In the genomic region with DNA sequence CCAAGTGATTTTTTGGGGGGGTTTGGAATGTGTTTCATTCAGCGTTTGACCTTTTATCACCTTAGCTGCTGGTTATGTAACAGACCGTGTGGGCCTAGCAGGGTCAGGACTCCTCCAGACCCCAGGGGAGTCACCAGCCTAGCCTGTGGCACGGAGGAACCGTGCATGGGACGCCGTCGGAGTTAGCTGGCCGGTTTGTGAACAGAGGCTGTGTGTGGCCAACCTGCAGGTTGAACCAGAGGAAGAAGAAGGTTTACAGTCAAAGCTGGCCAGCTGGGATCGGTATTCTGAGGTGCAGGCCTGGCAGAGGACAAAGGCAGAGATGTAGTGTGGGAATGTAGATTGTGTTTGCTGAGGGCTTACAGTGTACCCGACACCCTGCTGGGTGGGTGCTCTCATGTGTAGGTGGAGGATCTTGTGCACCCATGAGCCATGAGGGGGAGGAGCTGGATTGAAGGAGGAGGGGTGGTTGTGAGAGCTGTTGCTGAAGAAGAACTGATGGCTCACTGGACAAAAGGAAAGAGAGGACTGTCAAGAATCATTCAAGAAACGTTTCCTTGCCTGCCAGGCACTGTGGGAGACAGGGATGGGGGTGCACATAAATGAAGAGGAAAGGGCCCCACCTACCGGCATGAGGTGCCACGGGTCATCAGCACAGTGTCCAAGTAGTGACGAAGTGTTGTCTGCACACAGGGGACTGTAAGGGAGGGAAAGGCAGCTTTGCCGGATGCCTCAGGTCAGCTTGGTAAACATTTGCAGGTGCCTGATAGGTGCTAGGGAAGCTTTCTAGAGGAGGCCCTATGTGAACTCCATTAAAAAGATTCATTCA, we compare ENCODE assay signal across 12 cellular contexts. TPM values are rescaled to one million over a fixed set of nuclear protein-coding genes. Genes with fewer than 3 reads are reported as not detected.
DNase-seq lines count a peak whose midpoint lies in the region; ATAC-seq, FAIRE-seq and TF ChIP-seq lines count a peak whose summit lies in the region.
"Had no signal": no experiment of that assay in that cellular context is flagged by ENCODE, and none has a peak within 500 bp of the region (broad histone marks: within the 10 kb centered on the region; RNA-seq: fewer than 3 reads in every experiment).

No MANE protein-coding gene starts in this region.

- no peaks in the 10 kb centered on the region for H3K23me2 ChIP-seq in H1 (ENCODE audit: low read depth, low read length)

- TF ChIP-seq POLR2A in H1 (IDR thresholded peaks at IDR 0.05; ENCODE audit: control extremely low read depth in 1 of 2, low read depth in 2 of 2, low read length in 2 of 2): no peak

- no peak overlapping the region for H3K4me3 Mint-ChIP-seq in GM23338
- H3K4me3 Mint-ChIP-seq in natural killer cell treated with Interleukin-12 subunit alpha and Interleukin-12 subunit beta and Interleukin-15 and Interleukin-18, amount 100 ng/mL, for 72 hours: peak overlapping the region; percentile 3
- H3K4me3 Mint-ChIP-seq in stimulated activated naive B cell treated with anti-CD40 and anti-IgM and Interleukin-4, amounts not matched to agents 10 μg/mL and 1 μg/mL and 100 μg/mL, for 72 hours: no peak overlapping the region

- H2BK120ac ChIP-seq in H1 (replicated peaks; ENCODE audit: low read depth, low read length): no peak overlapping the region

- no peak overlapping the region for H2BK20ac ChIP-seq in H1 (ENCODE audit: low read length)

- H3K27me3 Mint-ChIP-seq in GM23338 (ENCODE audit: insufficient read depth, low read depth, poor library complexity): peaks cover 5% of the 10 kb centered on the region
- no peaks in the 10 kb centered on the region for H3K27me3 Mint-ChIP-seq in natural killer cell treated with Interleukin-12 subunit alpha and Interleukin-12 subunit beta and Interleukin-15 and Interleukin-18, amount 100 ng/mL, for 72 hours
- no peaks in the 10 kb centered on the region for H3K27me3 Mint-ChIP-seq in stimulated activated naive B cell treated with anti-CD40 and anti-IgM and Interleukin-4, amounts not matched to agents 10 μg/mL and 1 μg/mL and 100 μg/mL, for 72 hours

- H3K23ac ChIP-seq in H1 (ENCODE audit: insufficient read length): no peak overlapping the region

- no peak overlapping the region for H3K4me2 ChIP-seq in GM23338
- H3K4me2 ChIP-seq in PC-3 (ENCODE audit: low read length): no peak overlapping the region
- no peak overlapping the region for H3K4me2 ChIP-seq in H1 (ENCODE audit: insufficient read depth in 1 of 2, low read depth in 2 of 2, low read length in 2 of 2)
- H3K4me2 ChIP-seq: smooth muscle cell had no signal

- no peak overlapping the region for H3K9ac ChIP-seq in PC-3 (ENCODE audit: low read length)
- H3K9ac ChIP-seq in H1 (replicated peaks in 1 of 4; ENCODE audit: extremely low read depth in 1 of 4, low read depth in 3 of 4, low read length in 3 of 4): no peak overlapping the region

- H3K9me2 ChIP-seq in GM23338 (ENCODE audit: insufficient read depth): no peaks in the 10 kb centered on the region
- no peaks in the 10 kb centered on the region for H3K9me2 ChIP-seq in PC-3 (replicated peaks; ENCODE audit: low read length)

- no peaks in the 10 kb centered on the region for H3K9me3 Mint-ChIP-seq in GM23338
- no peaks in the 10 kb centered on the region for H3K9me3 Mint-ChIP-seq in natural killer cell treated with Interleukin-12 subunit alpha and Interleukin-12 subunit beta and Interleukin-15 and Interleukin-18, amount 100 ng/mL, for 72 hours
- no peaks in the 10 kb centered on the region for H3K9me3 Mint-ChIP-seq in stimulated activated naive B cell treated with anti-CD40 and anti-IgM and Interleukin-4, amounts not matched to agents 10 μg/mL and 1 μg/mL and 100 μg/mL, for 72 hours

- no peak overlapping the region for H4K91ac ChIP-seq in H1 (replicated peaks; ENCODE audit: insufficient read length, low read length)

- no peak overlapping the region for H3K4me3 ChIP-seq in GM23338
- no peak overlapping the region for H3K4me3 ChIP-seq in PC-3 (ENCODE audit: low read length)
- no peak overlapping the region for H3K4me3 ChIP-seq in H1 (ENCODE audit: extremely low read depth in 1 of 4, insufficient read depth in 2 of 4, low read depth in 3 of 4, low read length in 4 of 4)
- H3K4me3 ChIP-seq: smooth muscle cell had no signal

- BruUV-seq in PC-3 (replicated peaks; lab: Mats Ljungman, UMichigan): no TSS peak

- no peak overlapping the region for H3K18ac ChIP-seq in H1 (ENCODE audit: extremely low read depth, low read length)

- H3K9me3 ChIP-seq in PC-3 (ENCODE audit: low read length) (no peaks in the 10 kb centered on the region), H1 (ENCODE audit: insufficient read depth in 2 of 2, low read depth in 1 of 2, low read length in 1 of 2) (no peaks in the 10 kb centered on the region)

- H4K20me1 ChIP-seq in GM23338 (replicated peaks; ENCODE audit: insufficient read depth) (peaks cover 6% of the 10 kb centered on the region), PC-3 (ENCODE audit: low read length) (no peaks in the 10 kb centered on the region), H1 (replicated peaks in 1 of 2; ENCODE audit: control insufficient read depth in 1 of 2, insufficient read depth in 2 of 2, low read length in 2 of 2) (peaks cover 6% of the 10 kb centered on the region in 2 experiments)

- POLR2A ChIA-PET in PC-3 (lab: Charles Lee; ENCODE audit: unreplicated experiment): no interaction called here
- POLR2A ChIA-PET in H1 (lab: Charles Lee; ENCODE audit: partially characterized antibody): interaction anchor here (0.8 kb wide), 1 partner anchor 11 kb away, joined by 3 read pairs; no protein-coding TSS in a partner anchor

- DNase-seq in GM23338 (ENCODE audit: low spot score) (no peak), PC-3 (no peak), H1 (ENCODE audit: low read depth in 1 of 2, low spot score in 2 of 2) (no peak)
- DNase-seq in natural killer cell treated with Interleukin-12 subunit alpha and Interleukin-12 subunit beta and Interleukin-15 and Interleukin-18, amount 100 ng/mL, for 72 hours (ENCODE audit: low spot score): no peak
- DNase-seq in stimulated activated naive B cell treated with anti-CD40 and anti-IgM and Interleukin-4, amounts not matched to agents 10 μg/mL and 1 μg/mL and 100 μg/mL, for 72 hours: no peak
- DNase-seq: activated CD4-positive, alpha-beta T cell treated with anti-CD3 and anti-CD28 coated beads for 4 hours; aorta; MM.1S; SHP77 treated with DMSO at 0.1 percent for 48 hours had no signal

- intact Hi-C loops in PC-3 (cut with micrococcal nuclease): no loop called here

- H3K4me1 Mint-ChIP-seq in GM23338: peaks cover 6% of the 10 kb centered on the region
- peaks cover 56 to 58% of the 10 kb centered on the region in 2 donors for H3K4me1 Mint-ChIP-seq in natural killer cell treated with Interleukin-12 subunit alpha and Interleukin-12 subunit beta and Interleukin-15 and Interleukin-18, amount 100 ng/mL, for 72 hours (ENCODE audit: low read depth in 2 of 2)
- peaks cover 4 to 20% of the 10 kb centered on the region in 2 donors for H3K4me1 Mint-ChIP-seq in stimulated activated naive B cell treated with anti-CD40 and anti-IgM and Interleukin-4, amounts not matched to agents 10 μg/mL and 1 μg/mL and 100 μg/mL, for 72 hours

- no peak overlapping the region for H3K27ac ChIP-seq in GM23338 (ENCODE audit: low read depth)
- H3K27ac ChIP-seq in PC-3 (ENCODE audit: low read length): no peak overlapping the region
- H3K27ac ChIP-seq in H1 (ENCODE audit: low read depth, low read length): no peak overlapping the region

- peaks cover 22% of the 10 kb centered on the region for H3K36me3 Mint-ChIP-seq in GM23338 (ENCODE audit: low read depth)
- peaks cover 11% of the 10 kb centered on the region for H3K36me3 Mint-ChIP-seq in natural killer cell treated with Interleukin-12 subunit alpha and Interleukin-12 subunit beta and Interleukin-15 and Interleukin-18, amount 100 ng/mL, for 72 hours
- H3K36me3 Mint-ChIP-seq in stimulated activated naive B cell treated with anti-CD40 and anti-IgM and Interleukin-4, amounts not matched to agents 10 μg/mL and 1 μg/mL and 100 μg/mL, for 72 hours: peaks cover 34 to 65% of the 10 kb centered on the region in 2 donors

- H3K4me1 ChIP-seq in GM23338 (ENCODE audit: insufficient read depth) (no peaks in the 10 kb centered on the region), PC-3 (ENCODE audit: insufficient read depth, low read length) (no peaks in the 10 kb centered on the region), H1 (replicated peaks in 1 of 4; ENCODE audit: control insufficient read depth in 3 of 4, insufficient read depth in 4 of 4, low read length in 3 of 4) (no peaks in the 10 kb centered on the region; a peak in 1 of 7 replicates)

- CTCF ChIA-PET in PC-3 (lab: Charles Lee): no interaction called here
- CTCF ChIA-PET in H1 (lab: Charles Lee; ENCODE audit: partially characterized antibody): interaction anchor here (0.7 to 1.7 kb wide), 8 partner anchors 9 to 256 kb away, joined by 3 to 4 read pairs (median 3); no protein-coding TSS in a partner anchor

- no peak overlapping the region for H4K5ac ChIP-seq in H1 (ENCODE audit: insufficient read length, low read depth, low read length)

- H3K14ac ChIP-seq in H1 (ENCODE audit: insufficient read length): no peak overlapping the region

- H3K56ac ChIP-seq in H1 (replicated peaks; ENCODE audit: insufficient read length, low read depth, low read length): no peak overlapping the region

- no peak for TF ChIP-seq EP300 in H1 (IDR thresholded peaks at IDR 0.05; ENCODE audit: borderline replicate concordance in 1 of 2, low read depth in 2 of 2, low read length in 2 of 2)

- peaks cover 20% of the 10 kb centered on the region for H3K79me2 ChIP-seq in GM23338 (replicated peaks; ENCODE audit: insufficient read depth)
- H3K79me2 ChIP-seq in PC-3 (ENCODE audit: low read length): no peaks in the 10 kb centered on the region; the same call in 1 of the 2 replicates
- 0 out of 4 replicates have a peak, but pooled peaks cover 0 to 2% of the 10 kb centered on the region in 2 experiments for H3K79me2 ChIP-seq in H1 (ENCODE audit: control insufficient read depth in 1 of 2, insufficient read depth in 2 of 2, low read length in 2 of 2)

- H2BK5ac ChIP-seq in H1 (ENCODE audit: low read depth, low read length): peak overlapping the region; percentile 37; the same call in 1 of the 2 replicates

- no peak overlapping the region for H2BK12ac ChIP-seq in H1 (ENCODE audit: low read depth, low read length)

- no peak overlapping the region for H3K4ac ChIP-seq in H1 (replicated peaks; ENCODE audit: insufficient read length, low read depth, low read length)

- ATAC-seq in GM23338 (no peak; the same call in 1 of the 3 replicates), PC-3 (no peak; the same call in 1 of the 2 replicates), HG02571 (IDR thresholded peaks at IDR 0.05; ENCODE audit: unreplicated experiment) (no peak)
- no peak for ATAC-seq in natural killer cell treated with Interleukin-12 subunit alpha and Interleukin-12 subunit beta and Interleukin-15 and Interleukin-18, amount 100 ng/mL, for 72 hours
- no peak for ATAC-seq in activated CD4-positive, CD25-positive, alpha-beta regulatory T cell treated with anti-CD3 and anti-CD28 coated beads, Interleukin-2, amount 50 U/mL, for 24 hours
- ATAC-seq in stimulated activated naive B cell treated with anti-CD40 and anti-IgM and Interleukin-4, amounts not matched to agents 10 μg/mL and 1 μg/mL and 100 μg/mL, for 72 hours (replicated peaks): no peak

- peak overlapping the region; percentile 57 for H3K27ac Mint-ChIP-seq in GM23338
- peak overlapping the region; percentile 34 to 82 for H3K27ac Mint-ChIP-seq in natural killer cell treated with Interleukin-12 subunit alpha and Interleukin-12 subunit beta and Interleukin-15 and Interleukin-18, amount 100 ng/mL, for 72 hours
- no peak overlapping the region for H3K27ac Mint-ChIP-seq in stimulated activated naive B cell treated with anti-CD40 and anti-IgM and Interleukin-4, amounts not matched to agents 10 μg/mL and 1 μg/mL and 100 μg/mL, for 72 hours

- H2AFZ ChIP-seq in GM23338 (no peak overlapping the region), PC-3 (ENCODE audit: low read length) (no peak overlapping the region), H1 (ENCODE audit: low read length) (no peak overlapping the region)

- H3F3A ChIP-seq in GM23338 (replicated peaks; ENCODE audit: low read depth): no peaks in the 10 kb centered on the region
- H3F3A ChIP-seq in PC-3 (ENCODE audit: low read length, unreplicated experiment): no peaks in the 10 kb centered on the region

- H3K36me3 ChIP-seq in GM23338 (ENCODE audit: insufficient read depth) (peaks cover 26% of the 10 kb centered on the region), PC-3 (ENCODE audit: low read depth, low read length) (peaks cover 37% of the 10 kb centered on the region), H1 (ENCODE audit: control insufficient read depth in 2 of 4, insufficient read depth in 4 of 4, low read length in 3 of 4) (peaks cover 0 to 26% (median 11%) of the 10 kb centered on the region in 4 experiments; a peak in 5 of 8 replicates)

- no peak overlapping the region; the same call in 1 of the 2 replicates for H4K8ac ChIP-seq in H1 (ENCODE audit: extremely low read depth, insufficient read depth, low read length)

- 88% methylated on average over 15 of the region's 15 CpGs; no CpG with 5 or more reads in 1 of the 2 experiments for WGBS in H1 (ENCODE audit: extremely low coverage in 1 of 2, insufficient coverage in 1 of 2, insufficient read length in 1 of 2, insufficient replicate concordance in 2 of 2, low coverage in 1 of 2, low lambda C conversion rate in 2 of 2, missing lambda C conversion rate in 1 of 2), 2 experiments

- H2BK15ac ChIP-seq in H1 (ENCODE audit: low read length): no peak overlapping the region

- H3K79me1 ChIP-seq in H1 (ENCODE audit: low read depth, low read length): peaks cover 2% of the 10 kb centered on the region; the same call in 1 of the 2 replicates

- no peak for FAIRE-seq in H1 (lab: Jason Lieb, UNC)

- H3K27me3 ChIP-seq in GM23338 (ENCODE audit: insufficient read depth): no peaks in the 10 kb centered on the region
- no peaks in the 10 kb centered on the region for H3K27me3 ChIP-seq in PC-3 (ENCODE audit: low read length)
- H3K27me3 ChIP-seq in H1 (replicated peaks in 1 of 4; ENCODE audit: control insufficient read depth in 3 of 4, extremely low read depth in 1 of 4, insufficient read depth in 3 of 4, low read length in 3 of 4): no peaks in the 10 kb centered on the region

- TF ChIP-seq RAD21 in H1 (IDR thresholded peaks at IDR 0.05 in 1 of 2, conservative IDR thresholded peaks at IDR 0.05 in 1 of 2; ENCODE audit: low read depth in 2 of 2, low read length in 2 of 2): no peak

- H2AK5ac ChIP-seq in H1 (ENCODE audit: low read depth, low read length): no peak overlapping the region

- TF ChIP-seq CTCF in GM23338 (conservative IDR thresholded peaks at IDR 0.05; ENCODE audit: low read depth in 2 of 2) (peak in 1 of 2 experiments; percentile 26; a peak in 2 of 4 replicates), PC-3 (conservative IDR thresholded peaks at IDR 0.05; ENCODE audit: low read depth, low read length) (0 out of 2 replicates have a peak, but pooled peaks have one; percentile 8), H1 (IDR thresholded peaks at IDR 0.05; ENCODE audit: control extremely low read depth in 1 of 3, insufficient read depth in 1 of 3, low read depth in 1 of 3, low read length in 3 of 3) (no peak)

RNA-seq across cellular contexts. Expression of a gene that starts 40.0 kb away (rescaled TPM):
- total RNA-seq in GM23338 (2014; rRNA removed; shearing (Covaris generic)): 59.2 and 64.9 TPM in 2 replicates
- polyA plus RNA-seq in GM23338 (2016; fragmentation: Nextera tagmentation; extraction: Ambion mirVana) (17.6 and 18.2 TPM in 2 replicates), H1 (2011; rRNA removed) (4.3 and 4.4 TPM in 2 replicates)
- total RNA-seq in PC-3 (2014; rRNA removed): 8.2 and 17.0 TPM in 2 replicates
- total RNA-seq in H1 (2021; fragmentation: NEBNext Ultra II Directional; extraction: Animal tissue kit (Norgen Biotek cat#: 25700)): 6.7 and 11.8 TPM in 2 replicates
- polyA plus RNA-seq in H1 (2011; cell fraction: cytosol; rRNA removed): 6.4 TPM
- 32.4 TPM for polyA plus RNA-seq in H1 (2011; cell fraction: nucleus; rRNA removed)
- 4.5 to 12.2 TPM (median 9.8 TPM) in 4 replicates for polyA plus RNA-seq in H1 (2012, experiment 1 of 2)
- polyA plus RNA-seq in H1 (2012, experiment 2 of 2): 7.7 TPM
- polyA plus RNA-seq in H1 (2013, experiment 1 of 2): 1.8 TPM
- 0.77 TPM for polyA plus RNA-seq in H1 (2013, experiment 2 of 2)
- 11.8 and 13.2 TPM in 2 replicates for polyA minus RNA-seq in H1 (2011; rRNA and poly(A)+ RNA removed)
- polyA minus RNA-seq in H1 (2011; cell fraction: cytosol; rRNA and poly(A)+ RNA removed): 10.4 TPM
- polyA minus RNA-seq in H1 (2011; cell fraction: nucleus; rRNA and poly(A)+ RNA removed): 14.9 TPM
- 10 to 100 TPM; 31.4 to 69.6 TPM for total RNA-seq in natural killer cell treated with Interleukin-12 subunit alpha and Interleukin-12 subunit beta and Interleukin-15 and Interleukin-18, amount 100 ng/mL, for 72 hours

RNA-seq across cellular contexts. Expression of a gene that starts 55.1 kb away (rescaled TPM):
- total RNA-seq in GM23338 (2014; rRNA removed; shearing (Covaris generic)): 27.1 and 30.9 TPM in 2 replicates
- polyA plus RNA-seq in GM23338 (2016; fragmentation: Nextera tagmentation; extraction: Ambion mirVana): 14.0 and 16.2 TPM in 2 replicates
- 28.9 and 31.4 TPM in 2 replicates for total RNA-seq in PC-3 (2014; rRNA removed)
- 29.8 and 31.0 TPM in 2 replicates for total RNA-seq in H1 (2021; fragmentation: NEBNext Ultra II Directional; extraction: Animal tissue kit (Norgen Biotek cat#: 25700))
- 18.5 and 22.7 TPM in 2 replicates for polyA plus RNA-seq in H1 (2011; rRNA removed)
- 18.0 TPM for polyA plus RNA-seq in H1 (2011; cell fraction: cytosol; rRNA removed)
- 51.7 TPM for polyA plus RNA-seq in H1 (2011; cell fraction: nucleus; rRNA removed)
- polyA plus RNA-seq in H1 (2012, experiment 1 of 2): 16.4 to 22.2 TPM (median 19.2 TPM) in 4 replicates
- polyA plus RNA-seq in H1 (2012, experiment 2 of 2): 4.7 TPM
- 14.6 TPM for polyA plus RNA-seq in H1 (2013, experiment 1 of 2)
- 15.8 TPM for polyA plus RNA-seq in H1 (2013, experiment 2 of 2)
- polyA minus RNA-seq in H1 (2011; rRNA and poly(A)+ RNA removed): 35.8 and 36.3 TPM in 2 replicates
- 17.6 TPM for polyA minus RNA-seq in H1 (2011; cell fraction: cytosol; rRNA and poly(A)+ RNA removed)
- 42.6 TPM for polyA minus RNA-seq in H1 (2011; cell fraction: nucleus; rRNA and poly(A)+ RNA removed)
- total RNA-seq in natural killer cell treated with Interleukin-12 subunit alpha and Interleukin-12 subunit beta and Interleukin-15 and Interleukin-18, amount 100 ng/mL, for 72 hours: 100 to 1,000 TPM in 1 of 2 donors, 10 to 100 TPM in 1; 90.3 to 148 TPM
